ENCODE assay signal across 18 cellular contexts in genomic region chr4:17189322-17189721, GRCh38.
DNase-seq lines count a peak whose midpoint lies in the region; ATAC-seq and TF ChIP-seq lines count a peak whose summit lies in the region.
"Had no signal": no experiment of that assay in that cellular context is flagged by ENCODE, and none has a peak within 500 bp of the region (broad histone marks: within the 10 kb centered on the region; RNA-seq: fewer than 3 reads in every experiment).

No MANE protein-coding gene starts in this region.

- H3K9ac ChIP-seq in fibroblast of lung (ENCODE audit: insufficient read depth, low read length) (no peak overlapping the region), neural progenitor cell (no peak overlapping the region)

- H3K79me2 ChIP-seq in fibroblast of lung (ENCODE audit: control insufficient read depth, insufficient read depth, low read length) (no peaks in the 10 kb centered on the region), neural progenitor cell (ENCODE audit: low read depth) (no peaks in the 10 kb centered on the region)

- DNase-seq in AG10803 (ENCODE audit: low read depth) (peak; percentile 82), MG63 (peak; percentile 7), fibroblast of lung (ENCODE audit: low read depth in 2 of 2) (peak; percentile 84 to 87), lower lobe of right lung (no peak), neural progenitor cell (ENCODE audit: low spot score) (no peak), NCI-H1417 treated with DMSO at 0.1 percent for 48 hours (lab: John Stamatoyannopoulos, UW) (no peak)
- DNase-seq: activated CD4-positive, alpha-beta T cell treated with anti-CD3 and anti-CD28 coated beads, Interleukin-2, amount 50 U/mL, for 4 hours; activated naive CD8-positive, alpha-beta T cell treated with anti-CD3 and anti-CD28 coated beads for 36 hours; activated T-cell treated with anti-CD3 and anti-CD28 coated beads, Interleukin-2, amount 50 U/mL, for 24 hours; C1 segment of cervical spinal cord; central memory CD4-positive, alpha-beta T cell; effector memory CD8-positive, alpha-beta T cell; NCI-H69; substantia nigra had no signal

- H3K36me3 ChIP-seq in MG63 (no peaks in the 10 kb centered on the region), fibroblast of lung (ENCODE audit: control insufficient read depth, insufficient read depth, low read length) (no peaks in the 10 kb centered on the region), lower lobe of right lung (no peaks in the 10 kb centered on the region), neural progenitor cell (no peaks in the 10 kb centered on the region)
- H3K36me3 ChIP-seq: neutrophil had no signal

- H3K4me3 ChIP-seq in AG10803 (ENCODE audit: low read length) (no peak overlapping the region), MG63 (no peak overlapping the region), fibroblast of lung (replicated peaks in 1 of 4; ENCODE audit: control extremely low read depth in 1 of 4, insufficient read depth in 1 of 4, low read depth in 3 of 4, low read length in 4 of 4) (no peak overlapping the region), lower lobe of right lung (no peak overlapping the region), neural progenitor cell (no peak overlapping the region)

- no peak overlapping the region for H3K27ac ChIP-seq in fibroblast of lung (ENCODE audit: insufficient read depth, low read length)
- H3K27ac ChIP-seq in lower lobe of right lung, result no peak overlapping the region
- no peak overlapping the region for H3K27ac ChIP-seq in neural progenitor cell
- H3K27ac ChIP-seq: neutrophil had no signal

- no peak for TF ChIP-seq CTCF in AG10803 (conservative IDR thresholded peaks at IDR 0.05; ENCODE audit: low read length)
- TF ChIP-seq CTCF in fibroblast of lung (conservative IDR thresholded peaks at IDR 0.05 in 1 of 2, IDR thresholded peaks at IDR 0.05 in 1 of 2; ENCODE audit: low read depth in 1 of 2, low read length in 2 of 2), result no peak
- TF ChIP-seq CTCF in lower lobe of right lung (IDR thresholded peaks at IDR 0.05), result no peak
- TF ChIP-seq CTCF in neural progenitor cell (IDR thresholded peaks at IDR 0.05), result no peak

- H3K9me3 Mint-ChIP-seq in neural progenitor cell, result peaks cover 21% of the 10 kb centered on the region

- no peaks in the 10 kb centered on the region for H3K36me3 Mint-ChIP-seq in neural progenitor cell
- H3K36me3 Mint-ChIP-seq: activated naive CD8-positive, alpha-beta T cell treated with anti-CD3 and anti-CD28 coated beads for 36 hours; IgD-negative memory B cell had no signal

- peaks cover 31% of the 10 kb centered on the region for H3K4me1 Mint-ChIP-seq in neural progenitor cell
- H3K4me1 Mint-ChIP-seq: activated naive CD8-positive, alpha-beta T cell treated with anti-CD3 and anti-CD28 coated beads for 36 hours; IgD-negative memory B cell had no signal

- H3K4me1 ChIP-seq in fibroblast of lung (ENCODE audit: control insufficient read depth, extremely low read depth, insufficient read depth, low read length), result peaks cover 14% of the 10 kb centered on the region
- no peaks in the 10 kb centered on the region for H3K4me1 ChIP-seq in lower lobe of right lung
- peaks cover 23% of the 10 kb centered on the region for H3K4me1 ChIP-seq in neural progenitor cell

- H3K4me2 ChIP-seq in fibroblast of lung (ENCODE audit: extremely low read depth, insufficient read depth, low read length), result no peak overlapping the region
- H3K4me2 ChIP-seq in neural progenitor cell, result no peak overlapping the region

- H2AFZ ChIP-seq in fibroblast of lung (ENCODE audit: low read length) (no peak overlapping the region), neural progenitor cell (replicated peaks) (no peak overlapping the region)

- intact Hi-C loops in lower lobe of right lung (cut with DNase I), result no loop called here

- H3F3A ChIP-seq in neural progenitor cell (ENCODE audit: low read depth), result peaks cover 3% of the 10 kb centered on the region

- H3K27me3 Mint-ChIP-seq in neural progenitor cell (ENCODE audit: insufficient read depth, low read depth), result no peaks in the 10 kb centered on the region
- H3K27me3 Mint-ChIP-seq: IgD-negative memory B cell had no signal

- ATAC-seq in lower lobe of right lung, result peak; percentile 35
- ATAC-seq in HG02571 (IDR thresholded peaks at IDR 0.05; ENCODE audit: unreplicated experiment), result no peak
- no peak for ATAC-seq in HG03175 (IDR thresholded peaks at IDR 0.05; ENCODE audit: unreplicated experiment)
- ATAC-seq: effector memory CD8-positive, alpha-beta T cell had no signal

- no peaks in the 10 kb centered on the region for H4K20me1 ChIP-seq in fibroblast of lung (ENCODE audit: control insufficient read depth, extremely low read depth, insufficient read depth, low read length)
- no peaks in the 10 kb centered on the region for H4K20me1 ChIP-seq in neural progenitor cell (ENCODE audit: low read depth)

- peaks cover 2% of the 10 kb centered on the region; the same call in 1 of the 2 replicates for H3K9me3 ChIP-seq in MG63
- H3K9me3 ChIP-seq in fibroblast of lung (ENCODE audit: control insufficient read depth, insufficient read depth, low read depth, low read length), result no peaks in the 10 kb centered on the region
- no peaks in the 10 kb centered on the region for H3K9me3 ChIP-seq in lower lobe of right lung
- H3K9me3 ChIP-seq in neural progenitor cell (ENCODE audit: low read depth), result no peaks in the 10 kb centered on the region
- H3K9me3 ChIP-seq: neutrophil had no signal

- H3K27ac Mint-ChIP-seq in neural progenitor cell, result no peak overlapping the region
- H3K27ac Mint-ChIP-seq: activated naive CD8-positive, alpha-beta T cell treated with anti-CD3 and anti-CD28 coated beads for 36 hours; activated T-cell treated with anti-CD3 and anti-CD28 coated beads, Interleukin-2, amount 50 U/mL, for 24 hours; effector memory CD8-positive, alpha-beta T cell; IgD-negative memory B cell had no signal

- no peak overlapping the region for H3K4me3 Mint-ChIP-seq in neural progenitor cell
- H3K4me3 Mint-ChIP-seq: activated naive CD8-positive, alpha-beta T cell treated with anti-CD3 and anti-CD28 coated beads for 36 hours; activated T-cell treated with anti-CD3 and anti-CD28 coated beads, Interleukin-2, amount 50 U/mL, for 24 hours; effector memory CD8-positive, alpha-beta T cell; IgD-negative memory B cell had no signal

- H3K27me3 ChIP-seq in MG63 (no peaks in the 10 kb centered on the region), fibroblast of lung (ENCODE audit: control insufficient read depth, insufficient read depth, low read length) (no peaks in the 10 kb centered on the region), lower lobe of right lung (ENCODE audit: low read depth) (no peaks in the 10 kb centered on the region), neural progenitor cell (no peaks in the 10 kb centered on the region)
- H3K27me3 ChIP-seq: neutrophil had no signal

Comparison
In these comparisons a context has a peak if more than half of its experiments do, and no peak if none do; other contexts are left out.
1. DNase-seq: peak in AG10803 (single experiment), MG63 (single experiment) and fibroblast of lung (2 of 2); none in lower lobe of right lung (single experiment), neural progenitor cell (single experiment) and NCI-H1417 treated with DMSO at 0.1 percent for 48 hours (single experiment).
2. ATAC-seq: peak in lower lobe of right lung (2 of 2); none in HG02571 (single experiment) and HG03175 (single experiment).